In the genomic region with DNA sequence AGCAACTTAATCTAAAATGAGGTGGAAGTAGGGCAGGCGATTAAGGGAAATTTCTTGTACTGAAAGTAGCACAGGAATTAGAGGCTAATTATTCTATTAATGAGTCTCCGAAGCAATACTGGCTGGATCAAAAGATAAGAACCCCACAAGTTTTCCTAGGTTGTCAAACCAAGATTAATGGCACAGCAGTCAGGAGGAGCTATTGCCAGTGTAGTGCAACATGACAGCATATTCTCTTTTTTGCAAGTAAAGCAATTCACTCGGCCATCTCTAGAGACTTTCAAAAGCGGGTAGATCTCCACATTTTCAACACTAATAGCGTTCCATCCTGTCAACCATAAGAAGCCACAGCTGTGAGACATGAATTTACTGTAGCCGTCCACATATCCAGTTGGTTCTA, we compare ENCODE assay signal across 25 cellular contexts.
"Had no signal": no experiment of that assay in that cellular context is flagged by ENCODE, and none has a peak within 500 bp of the region (broad histone marks: within the 10 kb centered on the region; RNA-seq: fewer than 3 reads in every experiment).

No MANE protein-coding gene starts in this region.

- ATAC-seq: activated CD4-positive, CD25-positive, alpha-beta regulatory T cell treated with anti-CD3 and anti-CD28 coated beads, Interleukin-2, amount 50 U/mL, for 24 hours; activated CD8-positive, alpha-beta T cell treated with anti-CD3 and anti-CD28 coated beads for 36 hours; activated T-cell treated with anti-CD3 and anti-CD28 coated beads, Interleukin-2, amount 50 U/mL, for 72 hours had no signal

- H3K27me3 ChIP-seq: breast epithelium, Peyer's patch had no signal

- H3K4me3 ChIP-seq: breast epithelium, Peyer's patch had no signal

- H3K4me3 Mint-ChIP-seq: activated CD8-positive, alpha-beta T cell treated with anti-CD3 and anti-CD28 coated beads for 36 hours; activated naive CD4-positive, alpha-beta T cell treated with anti-CD3 and anti-CD28 coated beads, Interleukin-2, amount 10 ng/mL, durations not matched to agents 7 days and 5 days; activated naive CD8-positive, alpha-beta T cell treated with anti-CD3 and anti-CD28 coated beads for 36 hours; activated T-cell treated with anti-CD3 and anti-CD28 coated beads, Interleukin-2, amount 50 U/mL, for 72 hours; central memory CD8-positive, alpha-beta T cell; T-helper 1 cell treated with Interleukin-12 subunit alpha and Interleukin-12 subunit beta and Interleukin-4 antibody, amounts not matched to agents 30 μg/mL and 1 μg/mL, for 36 hours had no signal

- H3K4me1 ChIP-seq: breast epithelium, Peyer's patch had no signal

- H3K4me1 Mint-ChIP-seq: activated naive CD4-positive, alpha-beta T cell treated with anti-CD3 and anti-CD28 coated beads, Interleukin-2, amount 10 ng/mL, durations not matched to agents 7 days and 5 days; activated naive CD8-positive, alpha-beta T cell treated with anti-CD3 and anti-CD28 coated beads for 36 hours; central memory CD8-positive, alpha-beta T cell had no signal

- H3K27ac Mint-ChIP-seq: activated CD8-positive, alpha-beta T cell treated with anti-CD3 and anti-CD28 coated beads for 36 hours; activated naive CD4-positive, alpha-beta T cell treated with anti-CD3 and anti-CD28 coated beads, Interleukin-2, amount 10 ng/mL, durations not matched to agents 7 days and 5 days; activated naive CD8-positive, alpha-beta T cell treated with anti-CD3 and anti-CD28 coated beads for 36 hours; activated T-cell treated with anti-CD3 and anti-CD28 coated beads, Interleukin-2, amount 50 U/mL, for 72 hours; activated T-helper 2 cell treated with anti-CD3 and anti-CD28 coated beads, Interferon-gamma antibody, Interleukin-2, Interleukin-4, amounts not matched to agents 10 μg/mL and 5 μg/mL and 100 μg/mL, durations not matched to agents 14 hours and 24 hours and 36 hours; T-helper 1 cell treated with Interleukin-12 subunit alpha and Interleukin-12 subunit beta and Interleukin-4 antibody, amounts not matched to agents 30 μg/mL and 1 μg/mL, for 36 hours had no signal

- H3K9ac ChIP-seq: KMS-11 had no signal

- H3K9me3 Mint-ChIP-seq: activated CD8-positive, alpha-beta T cell treated with anti-CD3 and anti-CD28 coated beads for 36 hours; activated naive CD8-positive, alpha-beta T cell treated with anti-CD3 and anti-CD28 coated beads for 36 hours; activated T-cell treated with anti-CD3 and anti-CD28 coated beads, Interleukin-2, amount 50 U/mL, for 72 hours; activated T-helper 2 cell treated with anti-CD3 and anti-CD28 coated beads, Interferon-gamma antibody, Interleukin-2, Interleukin-4, amounts not matched to agents 10 μg/mL and 5 μg/mL and 100 μg/mL, durations not matched to agents 14 hours and 24 hours and 36 hours; central memory CD8-positive, alpha-beta T cell; T-helper 1 cell treated with Interleukin-12 subunit alpha and Interleukin-12 subunit beta and Interleukin-4 antibody, amounts not matched to agents 30 μg/mL and 1 μg/mL, for 36 hours had no signal

- H3K36me3 ChIP-seq: breast epithelium, Peyer's patch had no signal

- H3K27me3 Mint-ChIP-seq: activated CD8-positive, alpha-beta T cell treated with anti-CD3 and anti-CD28 coated beads for 36 hours; activated naive CD4-positive, alpha-beta T cell treated with anti-CD3 and anti-CD28 coated beads, Interleukin-2, amount 10 ng/mL, durations not matched to agents 7 days and 5 days; activated naive CD8-positive, alpha-beta T cell treated with anti-CD3 and anti-CD28 coated beads for 36 hours; central memory CD8-positive, alpha-beta T cell had no signal

- DNase-seq: activated CD4-positive, alpha-beta T cell treated with anti-CD3 and anti-CD28 coated beads for 4 hours; activated CD8-positive, alpha-beta memory T cell treated with anti-CD3 and anti-CD28 coated beads, Interleukin-2, amount 50 U/mL, for 4 hours; activated CD8-positive, alpha-beta T cell treated with anti-CD3 and anti-CD28 coated beads for 36 hours; activated gamma-delta T cell treated with Interleukin-2 at 50 U/mL for 16 hours; activated naive CD4-positive, alpha-beta T cell treated with anti-CD3 and anti-CD28 coated beads, Interleukin-2, amount 10 ng/mL, durations not matched to agents 7 days and 5 days; activated naive CD8-positive, alpha-beta T cell treated with anti-CD3 and anti-CD28 coated beads for 36 hours; activated T-cell treated with anti-CD3 and anti-CD28 coated beads, Interleukin-2, amount 50 U/mL, for 72 hours; NCI-H1092 treated with DMSO at 0.1 percent for 48 hours; NCI-H1436; NCI-H1694 treated with DMSO at 0.1 percent for 48 hours; NCI-H2029 treated with DMSO at 0.1 percent for 48 hours; NCI-H345; NCI-H510A; NCI-H526 treated with DMSO at 0.1 percent for 48 hours; NK-92 treated with Interleukin-12 subunit alpha and Interleukin-12 subunit beta, amount 100 ng/mL, for 24 hours; Peyer's patch; SIG-M5; SW 1271 had no signal

- H3K9me3 ChIP-seq: breast epithelium had no signal

- H3K27ac ChIP-seq: breast epithelium, KMS-11, Peyer's patch, RWPE1 had no signal

- H3K36me3 Mint-ChIP-seq: activated naive CD4-positive, alpha-beta T cell treated with anti-CD3 and anti-CD28 coated beads, Interleukin-2, amount 10 ng/mL, durations not matched to agents 7 days and 5 days had no signal

- H3K4me2 ChIP-seq: KMS-11 had no signal
